Comparison of ENCODE assay signal across 8 cellular contexts in genomic region chr17:40062347-40063033, GRCh38.
A peak's percentile ranks its signal among the peaks of the same experiment; 100 is the strongest.
DNase-seq lines count a peak whose midpoint lies in the region; ATAC-seq and TF ChIP-seq lines count a peak whose summit lies in the region.

Gene THRA (plus strand): TSS chr17:40062965. CDS start chr17:40074489, 11,524 bp downstream.

- in situ Hi-C loops in astrocyte of the spinal cord (cut with HindIII; ENCODE audit: low sequenced_read_pairs) = loop anchor here (25.0 kb wide), 1 partner anchor 125 kb away; the partner anchor contains the start of gene RAPGEFL1

- DNase-seq in AG04449 (ENCODE audit: low read depth, low spot score) (no peak), HuH-7 (ENCODE audit: low spot score) (peak; percentile 75), T-helper 9 cell (peak; percentile 66), astrocyte of the spinal cord (ENCODE audit: low read depth, low spot score) (peak; percentile 22), hypothalamus (lab: John Stamatoyannopoulos, UW) (peak in 40 of 51 donors; percentile 22 to 84 (median 62)), foreskin melanocyte (no peak)

- H3K4me1 ChIP-seq in rectal smooth muscle tissue (ENCODE audit: control insufficient read depth, insufficient read depth, low read length) = peaks cover 18% of the 10 kb centered on the region

- ATAC-seq in GM18909 (IDR thresholded peaks at IDR 0.05; ENCODE audit: poor library complexity, unreplicated experiment) = peak; percentile 59

- H3K27me3 ChIP-seq in rectal smooth muscle tissue (ENCODE audit: control insufficient read depth, insufficient read depth, low read length) = no peaks in the 10 kb centered on the region

- peaks cover 4% of the 10 kb centered on the region for H3K36me3 ChIP-seq in rectal smooth muscle tissue (ENCODE audit: control insufficient read depth, insufficient read depth, low read length)

- CTCF ChIA-PET in AG04449 (lab: Yijun Ruan, JAX) = interaction anchor here (1.0 to 6.3 kb wide), 11 partner anchors 11 to 106 kb away, joined by 4 to 153 read pairs (median 12); no protein-coding TSS in a partner anchor

- H3K4me3 ChIP-seq in AG04449 (ENCODE audit: low read depth, low read length) (peak within 1 kb of the TSS; percentile 90), astrocyte of the spinal cord (ENCODE audit: low read depth, low read length) (peak within 1 kb of the TSS; percentile 88), rectal smooth muscle tissue (ENCODE audit: low read length) (peak within 1 kb of the TSS; percentile 93)

- TF ChIP-seq CTCF in AG04449 (IDR thresholded peaks at IDR 0.05; ENCODE audit: insufficient read depth, low read length, missing control alignments) = no peak
- TF ChIP-seq CTCF in astrocyte of the spinal cord (IDR thresholded peaks at IDR 0.05; ENCODE audit: low read depth, low read length) = no peak

- peak within 1 kb of the TSS; percentile 94 for H3K27ac ChIP-seq in rectal smooth muscle tissue (ENCODE audit: low read depth, low read length)

- POLR2A ChIA-PET in AG04449 (lab: Yijun Ruan, JAX) = no interaction called here

- peak within 1 kb of the TSS; percentile 81 for H3K9ac ChIP-seq in rectal smooth muscle tissue (ENCODE audit: low read length)

Comparison
In these comparisons a context has a peak if more than half of its experiments do, and no peak if none do; other contexts are left out.
1. DNase-seq: peak in HuH-7 (single experiment), T-helper 9 cell (single experiment), astrocyte of the spinal cord (single experiment) and hypothalamus (40 of 51); none in AG04449 (single experiment) and foreskin melanocyte (single experiment).
2. Peak in every context shown above with its lines, with median percentiles within 50 percentile points of each other: H3K4me3 ChIP-seq.